Comparison of ENCODE assay signal across 17 cellular contexts in genomic region chr2:60857025-60857424, GRCh38.
"Had no signal": no experiment of that assay in that cellular context is flagged by ENCODE, and none has a peak within 500 bp of the region (broad histone marks: within the 10 kb centered on the region; RNA-seq: fewer than 3 reads in every experiment).

No MANE protein-coding gene starts in this region.

- H3K4me3 Mint-ChIP-seq: activated CD4-positive, alpha-beta memory T cell treated with anti-CD3 and anti-CD28 coated beads, Interleukin-2, amount 10 ng/mL, durations not matched to agents 7 days and 5 days; activated T-cell treated with anti-CD3 and anti-CD28 coated beads, Interleukin-2, amount 50 U/mL, for 4 hours; brain; central memory CD8-positive, alpha-beta T cell; T-cell had no signal

- H3K9me3 Mint-ChIP-seq: activated CD4-positive, alpha-beta memory T cell treated with anti-CD3 and anti-CD28 coated beads, Interleukin-2, amount 10 ng/mL, durations not matched to agents 7 days and 5 days; activated naive CD4-positive, alpha-beta T cell treated with anti-CD3 and anti-CD28 coated beads, Interleukin-2, amount 50 U/mL, for 72 hours; activated T-cell treated with anti-CD3 and anti-CD28 coated beads, Interleukin-2, amount 50 U/mL, for 4 hours; brain; central memory CD8-positive, alpha-beta T cell; T-cell had no signal

- H3K9me3 ChIP-seq: psoas muscle, right lobe of liver, thyroid gland had no signal

- H3K36me3 Mint-ChIP-seq: activated naive CD4-positive, alpha-beta T cell treated with anti-CD3 and anti-CD28 coated beads, Interleukin-2, amount 50 U/mL, for 72 hours; brain; T-cell had no signal

- H3K36me3 ChIP-seq: left ventricle myocardium inferior, right lobe of liver, thyroid gland had no signal

- H3K27me3 ChIP-seq: right lobe of liver, thyroid gland had no signal

- H3K27ac ChIP-seq: left ventricle myocardium inferior, psoas muscle, right lobe of liver, thyroid gland had no signal

- DNase-seq: activated CD4-positive, alpha-beta memory T cell treated with anti-CD3 and anti-CD28 coated beads, Interleukin-2, amount 10 ng/mL, durations not matched to agents 7 days and 5 days; activated effector memory CD4-positive, alpha-beta T cell treated with Interleukin-2 at 50 U/mL for 16 hours; activated T-cell treated with anti-CD3 and anti-CD28 coated beads, Interleukin-2, amount 50 U/mL, for 4 hours; amygdala; cortex of kidney; effector CD8-positive, alpha-beta T cell; foreskin fibroblast; hypothalamus; left ventricle myocardium inferior; psoas muscle; right lobe of liver; T-cell; T-helper 9 cell; thyroid gland had no signal

- H3K27me3 Mint-ChIP-seq: activated CD4-positive, alpha-beta memory T cell treated with anti-CD3 and anti-CD28 coated beads, Interleukin-2, amount 10 ng/mL, durations not matched to agents 7 days and 5 days had no signal

- H3K4me1 ChIP-seq: psoas muscle, right lobe of liver had no signal

- ATAC-seq: activated naive CD4-positive, alpha-beta T cell treated with anti-CD3 and anti-CD28 coated beads, Interleukin-2, amount 50 U/mL, for 72 hours; activated T-cell treated with anti-CD3 and anti-CD28 coated beads, Interleukin-2, amount 50 U/mL, for 4 hours; psoas muscle; T-cell had no signal

- H3K27ac Mint-ChIP-seq: activated CD4-positive, alpha-beta memory T cell treated with anti-CD3 and anti-CD28 coated beads, Interleukin-2, amount 10 ng/mL, durations not matched to agents 7 days and 5 days; activated naive CD4-positive, alpha-beta T cell treated with anti-CD3 and anti-CD28 coated beads, Interleukin-2, amount 50 U/mL, for 72 hours; brain; T-cell had no signal

- H3K4me1 Mint-ChIP-seq: activated CD4-positive, alpha-beta memory T cell treated with anti-CD3 and anti-CD28 coated beads, Interleukin-2, amount 10 ng/mL, durations not matched to agents 7 days and 5 days; brain; central memory CD8-positive, alpha-beta T cell; T-cell had no signal

- H3K4me3 ChIP-seq: left ventricle myocardium inferior, psoas muscle, right lobe of liver, thyroid gland had no signal
